ENCODE assay signal across 14 cellular contexts in the genomic region with DNA sequence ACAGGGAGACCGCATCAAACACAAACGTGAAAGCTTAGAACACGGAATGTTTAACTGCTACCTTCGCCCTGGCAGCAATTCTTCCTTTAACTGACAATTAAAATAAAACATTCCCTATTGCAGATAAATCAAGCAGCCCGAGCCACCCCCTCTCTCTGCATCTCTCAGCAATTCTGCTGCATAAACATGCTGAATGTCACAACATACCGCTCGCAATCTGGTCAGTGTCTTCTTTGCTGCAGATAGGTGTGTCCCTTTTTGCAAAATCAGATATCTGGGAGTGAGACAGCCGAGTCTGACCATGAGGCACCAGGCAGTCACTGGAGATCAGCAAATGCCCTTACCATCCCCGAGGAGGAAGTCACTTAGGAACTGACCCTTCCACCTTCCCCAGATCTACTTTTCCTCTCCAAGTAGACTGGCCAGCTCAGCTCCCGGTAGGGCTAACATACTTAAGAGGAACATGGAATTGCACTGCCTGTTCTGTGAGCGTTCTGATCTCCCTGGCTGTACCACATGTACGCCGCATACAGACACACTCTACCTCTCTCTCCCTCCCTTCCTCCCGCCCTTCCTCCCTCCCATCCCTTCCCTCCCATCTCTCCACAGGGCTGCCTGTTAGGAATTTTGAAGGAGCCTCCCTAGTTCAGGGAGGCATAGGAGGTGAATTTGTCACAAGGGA. TPM values are rescaled to one million over a fixed set of nuclear protein-coding genes. Genes with fewer than 3 reads are reported as not detected.
A peak's percentile ranks its signal among the peaks of the same experiment; 100 is the strongest.
DNase-seq lines count a peak whose midpoint lies in the region; ATAC-seq, FAIRE-seq and TF ChIP-seq lines count a peak whose summit lies in the region.
"Had no signal": no experiment of that assay in that cellular context is flagged by ENCODE, and none has a peak within 500 bp of the region (broad histone marks: within the 10 kb centered on the region; RNA-seq: fewer than 3 reads in every experiment).

A gene (minus strand): TSS at position 535 of the 682 bp plus-strand sequence.

- H3K9me3 Mint-ChIP-seq in GM23338: no peaks in the 10 kb centered on the region
- H3K9me3 Mint-ChIP-seq: stimulated activated naive B cell treated with anti-CD40 and anti-IgM and Interleukin-4, amounts not matched to agents 10 μg/mL and 1 μg/mL and 100 μg/mL, for 72 hours had no signal

- H4K20me1 ChIP-seq in GM23338 (replicated peaks; ENCODE audit: insufficient read depth) (no peaks in the 10 kb centered on the region), keratinocyte (ENCODE audit: control insufficient read depth, extremely low read depth, insufficient read depth, low read length) (no peaks in the 10 kb centered on the region)
- H4K20me1 ChIP-seq: BLaER1 treated with 17β-estradiol and CSF1 and Interleukin-3, amounts not matched to agents 10 nM and 100 nM had no signal

- no peaks in the 10 kb centered on the region for H3K9me3 ChIP-seq in keratinocyte (ENCODE audit: control insufficient read depth, low read depth, low read length)
- H3K9me3 ChIP-seq: BLaER1 treated with 17β-estradiol and CSF1 and Interleukin-3, amounts not matched to agents 10 nM and 100 nM; SJSA1 had no signal

- H2AFZ ChIP-seq in GM23338 (peak within 1 kb of the TSS; percentile 84), keratinocyte (ENCODE audit: control insufficient read depth, low read length) (no peak within 1 kb of the TSS)

- peak within 1 kb of the TSS; percentile 56; the same call in 1 of the 2 replicates for H3K27ac Mint-ChIP-seq in GM23338
- H3K27ac Mint-ChIP-seq: stimulated activated naive B cell treated with anti-CD40 and anti-IgM and Interleukin-4, amounts not matched to agents 10 μg/mL and 1 μg/mL and 100 μg/mL, for 72 hours had no signal

- H3K4me3 Mint-ChIP-seq in GM23338: peak within 1 kb of the TSS; percentile 53
- H3K4me3 Mint-ChIP-seq: stimulated activated naive B cell treated with anti-CD40 and anti-IgM and Interleukin-4, amounts not matched to agents 10 μg/mL and 1 μg/mL and 100 μg/mL, for 72 hours had no signal

- H3K27ac ChIP-seq in GM23338 (ENCODE audit: low read depth) (no peak within 1 kb of the TSS), cingulate gyrus (ENCODE audit: low read depth, low read length) (peak within 1 kb of the TSS; percentile 71), keratinocyte (ENCODE audit: control insufficient read depth, insufficient read depth, low read length) (no peak within 1 kb of the TSS), rectal smooth muscle tissue (ENCODE audit: low read depth, low read length) (peak within 1 kb of the TSS; percentile 46)
- H3K27ac ChIP-seq: BLaER1 treated with 17β-estradiol and CSF1 and Interleukin-3, amounts not matched to agents 10 nM and 100 nM; SJSA1; skin epidermis had no signal

- peaks cover 45% of the 10 kb centered on the region for H3K4me1 Mint-ChIP-seq in GM23338

- peaks cover 8% of the 10 kb centered on the region for H3K27me3 Mint-ChIP-seq in GM23338 (ENCODE audit: insufficient read depth, low read depth, poor library complexity)

- ATAC-seq in GM23338: peak; percentile 61
- no peak for ATAC-seq in HG03460 (IDR thresholded peaks at IDR 0.05; ENCODE audit: unreplicated experiment)
- no peak for ATAC-seq in GM21825 (IDR thresholded peaks at IDR 0.05; ENCODE audit: unreplicated experiment)
- ATAC-seq: stimulated activated naive B cell treated with anti-CD40 and anti-IgM and Interleukin-4, amounts not matched to agents 10 μg/mL and 1 μg/mL and 100 μg/mL, for 72 hours had no signal

- H3K79me2 ChIP-seq in GM23338 (replicated peaks; ENCODE audit: insufficient read depth) (no peaks in the 10 kb centered on the region), keratinocyte (ENCODE audit: control insufficient read depth, insufficient read depth, low read length) (no peaks in the 10 kb centered on the region)

- H3K9me2 ChIP-seq in GM23338 (ENCODE audit: insufficient read depth): no peaks in the 10 kb centered on the region

- dilution Hi-C loops in keratinocyte (cut with MboI; ENCODE audit: extremely low pct_ligation_motif_present, low sequenced_read_pairs): no loop called here

- H3K4me3 ChIP-seq in GM23338 (0 out of 2 replicates have a peak within 1 kb of the TSS, but pooled peaks have one; percentile 13), keratinocyte (ENCODE audit: control insufficient read depth in 2 of 3, extremely low read depth in 1 of 3, insufficient read depth in 2 of 3, low read depth in 1 of 3, low read length in 3 of 3) (no peak within 1 kb of the TSS), rectal smooth muscle tissue (ENCODE audit: low read length) (peak within 1 kb of the TSS; percentile 49)
- H3K4me3 ChIP-seq: BLaER1 treated with 17β-estradiol and CSF1 and Interleukin-3, amounts not matched to agents 10 nM and 100 nM; SJSA1; skin epidermis had no signal

- H3K4me1 ChIP-seq in GM23338 (ENCODE audit: insufficient read depth): peaks cover 29% of the 10 kb centered on the region
- peaks cover 3% of the 10 kb centered on the region for H3K4me1 ChIP-seq in keratinocyte (ENCODE audit: control insufficient read depth, extremely low read depth, insufficient read depth, low read length)
- peaks cover 17% of the 10 kb centered on the region for H3K4me1 ChIP-seq in rectal smooth muscle tissue (ENCODE audit: control insufficient read depth, insufficient read depth, low read length)
- H3K4me1 ChIP-seq: BLaER1 treated with 17β-estradiol and CSF1 and Interleukin-3, amounts not matched to agents 10 nM and 100 nM had no signal

- TF ChIP-seq CTCF in GM23338 (conservative IDR thresholded peaks at IDR 0.05; ENCODE audit: low read depth in 2 of 2) (no peak), keratinocyte (optimal IDR thresholded peaks at IDR 0.05 in 1 of 3, IDR thresholded peaks at IDR 0.05 in 1 of 3, conservative IDR thresholded peaks at IDR 0.05 in 1 of 3; ENCODE audit: extremely low read depth in 1 of 3, insufficient read depth in 2 of 3, low read length in 3 of 3) (no peak), GM10248 (IDR thresholded peaks at IDR 0.05; ENCODE audit: control extremely low read depth, extremely low read depth, low read depth, missing control alignments) (no peak)

- CTCF ChIA-PET in GM10248 (lab: Yijun Ruan, JAX): interaction anchor here (0.7 to 2.3 kb wide), 2 partner anchors 10 to 34 kb away, joined by 3 to 7 read pairs; no protein-coding TSS in a partner anchor

- H3K9ac ChIP-seq in keratinocyte (ENCODE audit: control insufficient read depth, extremely low read depth, insufficient read depth, low read length): no peak within 1 kb of the TSS
- H3K9ac ChIP-seq in rectal smooth muscle tissue (ENCODE audit: low read length): no peak within 1 kb of the TSS
- H3K9ac ChIP-seq: BLaER1 treated with 17β-estradiol and CSF1 and Interleukin-3, amounts not matched to agents 10 nM and 100 nM had no signal

- H3K9me1 ChIP-seq in keratinocyte (ENCODE audit: control insufficient read depth, extremely low read depth, insufficient read depth, low read length): no peaks in the 10 kb centered on the region

- no peaks in the 10 kb centered on the region for H3K36me3 Mint-ChIP-seq in GM23338 (ENCODE audit: low read depth)
- H3K36me3 Mint-ChIP-seq: stimulated activated naive B cell treated with anti-CD40 and anti-IgM and Interleukin-4, amounts not matched to agents 10 μg/mL and 1 μg/mL and 100 μg/mL, for 72 hours had no signal

- H3K27me3 ChIP-seq in GM23338 (ENCODE audit: insufficient read depth) (no peaks in the 10 kb centered on the region), keratinocyte (ENCODE audit: control insufficient read depth, extremely low read depth, insufficient read depth, low read length) (peaks cover 40% of the 10 kb centered on the region), rectal smooth muscle tissue (ENCODE audit: control insufficient read depth, insufficient read depth, low read length) (no peaks in the 10 kb centered on the region)
- H3K27me3 ChIP-seq: BLaER1 treated with 17β-estradiol and CSF1 and Interleukin-3, amounts not matched to agents 10 nM and 100 nM had no signal

- H3F3A ChIP-seq in GM23338 (replicated peaks; ENCODE audit: low read depth): 0 out of 2 replicates have a peak, but pooled peaks cover 3% of the 10 kb centered on the region

- POLR2A ChIA-PET in GM10248 (lab: Yijun Ruan, JAX): interaction anchor here (0.7 kb wide), 1 partner anchor 10 kb away, joined by 4 read pairs; no protein-coding TSS in a partner anchor

- FAIRE-seq in keratinocyte (lab: Jason Lieb, UNC): no peak

- DNase-seq in GM23338 (ENCODE audit: low spot score) (peak; percentile 21), keratinocyte (ENCODE audit: low read depth, low spot score) (no peak), HK-2 (ENCODE audit: unreplicated experiment) (no peak), GM10248 (ENCODE audit: extremely low spot score) (no peak)
- DNase-seq: activated CD4-positive, alpha-beta T cell treated with anti-CD3 and anti-CD28 coated beads, Interleukin-2, amount 50 U/mL, for 4 hours; NCI-H1930; stimulated activated naive B cell treated with anti-CD40 and anti-IgM and Interleukin-4, amounts not matched to agents 10 μg/mL and 1 μg/mL and 100 μg/mL, for 72 hours had no signal

- no peaks in the 10 kb centered on the region for H3K36me3 ChIP-seq in GM23338 (ENCODE audit: insufficient read depth)
- no peaks in the 10 kb centered on the region for H3K36me3 ChIP-seq in keratinocyte (ENCODE audit: control insufficient read depth in 2 of 2, extremely low read depth in 1 of 2, insufficient read depth in 2 of 2, low read length in 2 of 2)
- H3K36me3 ChIP-seq in rectal smooth muscle tissue (ENCODE audit: control insufficient read depth, insufficient read depth, low read length): no peaks in the 10 kb centered on the region
- H3K36me3 ChIP-seq: BLaER1 treated with 17β-estradiol and CSF1 and Interleukin-3, amounts not matched to agents 10 nM and 100 nM; SJSA1 had no signal

- H3K4me2 ChIP-seq in GM23338 (peak within 1 kb of the TSS; percentile 44), keratinocyte (ENCODE audit: control insufficient read depth, extremely low read depth, insufficient read depth, low read depth, low read length) (no peak within 1 kb of the TSS)
- H3K4me2 ChIP-seq: BLaER1 treated with 17β-estradiol and CSF1 and Interleukin-3, amounts not matched to agents 10 nM and 100 nM had no signal

TF ChIP-seq in GM23338, 12 proteins besides CTCF, POLR2A, EP300 and RAD21 (continues in another document):
- TF ChIP-seq JUNB (IDR thresholded peaks at IDR 0.05; ENCODE audit: unreplicated experiment) (no peak), STAT1 (IDR thresholded peaks at IDR 0.05; ENCODE audit: unreplicated experiment) (no peak), EZH2phosphoT487 (IDR thresholded peaks at IDR 0.05; ENCODE audit: unreplicated experiment) (no peak), ZNF114 (CRISPR knock-in tag; IDR thresholded peaks at IDR 0.05) (no peak)

RNA-seq across cellular contexts. Expression of the gene that starts here (rescaled TPM):
- total RNA-seq in GM23338 (2014; rRNA removed; shearing (Covaris generic)): 18.3 and 20.1 TPM in 2 replicates
- polyA plus RNA-seq in GM23338 (2016; fragmentation: Nextera tagmentation; extraction: Ambion mirVana) (8.9 and 14.0 TPM in 2 replicates), keratinocyte (12.1 to 20.8 TPM (median 12.9 TPM) in 3 replicates)
- polyA plus RNA-seq in keratinocyte (2011; ENCODE audit: low read depth): 5.7 TPM
- polyA plus RNA-seq in keratinocyte (2011; cell fraction: cytosol; rRNA removed): 8.2 and 11.7 TPM in 2 replicates
- 20.6 and 26.7 TPM in 2 replicates for polyA plus RNA-seq in keratinocyte (2011; cell fraction: nucleus; rRNA removed)
- polyA plus RNA-seq in keratinocyte (2012; ENCODE audit: low replicate concordance): 8.5 and 20.0 TPM in 2 replicates
- 22.5 to 75.7 TPM (median 27.2 TPM) in 3 replicates for polyA minus RNA-seq in keratinocyte
- polyA minus RNA-seq in keratinocyte (2011; cell fraction: cytosol; rRNA and poly(A)+ RNA removed): 16.9 TPM
- polyA minus RNA-seq in keratinocyte (2011; cell fraction: nucleus; rRNA and poly(A)+ RNA removed): 12.9 and 17.9 TPM in 2 replicates

Comparison
In these comparisons a context has a peak if more than half of its experiments do, and no peak if none do; other contexts are left out.
1. H3K27ac ChIP-seq: peak in cingulate gyrus (single experiment) and rectal smooth muscle tissue (single experiment); none in GM23338 (single experiment) and keratinocyte (single experiment).
2. H3K4me3 ChIP-seq: peak in GM23338 (single experiment) and rectal smooth muscle tissue (single experiment); none in keratinocyte (0 of 3).